Comparison of ENCODE assay signal across 8 cellular contexts in genomic region chr17:68600123-68600880, GRCh38. TPM values are rescaled to one million over a fixed set of nuclear protein-coding genes. Genes with fewer than 3 reads are reported as not detected.
DNase-seq lines count a peak whose midpoint lies in the region; ATAC-seq and TF ChIP-seq lines count a peak whose summit lies in the region.

No MANE protein-coding gene starts in this region.

- TF ChIP-seq CTCF in smooth muscle cell (IDR thresholded peaks at IDR 0.05; ENCODE audit: borderline replicate concordance, insufficient read depth, poor library complexity, severe bottlenecking) = peak; percentile 20

- no peak overlapping the region for H3K27ac ChIP-seq in iPS-20b (ENCODE audit: low read length)
- no peak overlapping the region for H3K27ac ChIP-seq in smooth muscle cell (ENCODE audit: low read depth)

- WGBS in smooth muscle cell (ENCODE audit: low lambda C conversion rate) = under 1% methylated on average over 40 of the region's 79 CpGs

- peaks cover 5% of the 10 kb centered on the region for H3F3A ChIP-seq in smooth muscle cell (ENCODE audit: low read depth)

- DNase-seq in activated gamma-delta T cell (lab: John Stamatoyannopoulos, UW) (peak; percentile 13), activated gamma-delta T cell treated with Interleukin-2 at 50 U/mL for 16 hours (no peak), astrocyte of the hippocampus (ENCODE audit: low read depth, low spot score) (peak; percentile 28), smooth muscle cell (lab: John Stamatoyannopoulos, UW; ENCODE audit: unreplicated experiment) (no peak), HPDE6-E6E7 (ENCODE audit: extremely low spot score) (no peak)

- H3K9ac ChIP-seq in iPS-20b (ENCODE audit: low read depth, low read length) (peak overlapping the region; percentile 84), smooth muscle cell (ENCODE audit: low read depth) (peak overlapping the region; percentile 31)

- H4K20me1 ChIP-seq in smooth muscle cell (ENCODE audit: low read depth) = no peaks in the 10 kb centered on the region

- H3K9me3 ChIP-seq in iPS-20b (ENCODE audit: insufficient read depth, low read depth, low read length) = no peaks in the 10 kb centered on the region
- H3K9me3 ChIP-seq in smooth muscle cell (replicated peaks; ENCODE audit: low read depth) = no peaks in the 10 kb centered on the region

- peaks cover 49% of the 10 kb centered on the region for H3K27me3 ChIP-seq in iPS-20b (ENCODE audit: insufficient read depth, low read length)
- H3K27me3 ChIP-seq in smooth muscle cell (ENCODE audit: low read depth) = peaks cover 30% of the 10 kb centered on the region

- peak overlapping the region; percentile 92 for H2AFZ ChIP-seq in smooth muscle cell (ENCODE audit: low read depth)

- ATAC-seq in GM18907 (IDR thresholded peaks at IDR 0.05; ENCODE audit: unreplicated experiment) (no peak), GM19351 (IDR thresholded peaks at IDR 0.05; ENCODE audit: unreplicated experiment) (no peak)

- peaks cover 20% of the 10 kb centered on the region; the same call in 1 of the 2 replicates for H3K36me3 ChIP-seq in iPS-20b (ENCODE audit: insufficient read depth, low read depth, low read length)
- no peaks in the 10 kb centered on the region for H3K36me3 ChIP-seq in smooth muscle cell (ENCODE audit: low read depth)

- H3K4me1 ChIP-seq in iPS-20b (ENCODE audit: insufficient read depth, low read length) (peaks cover 26% of the 10 kb centered on the region; the same call in 1 of the 2 replicates), smooth muscle cell (ENCODE audit: low read depth) (no peaks in the 10 kb centered on the region)

- H3K79me2 ChIP-seq in smooth muscle cell (ENCODE audit: low read depth) = no peaks in the 10 kb centered on the region

- H3K4me3 ChIP-seq in iPS-20b (ENCODE audit: low read length) (peak overlapping the region; percentile 70), smooth muscle cell (peak overlapping the region; percentile 80)

- peak overlapping the region; percentile 93 for H3K4me2 ChIP-seq in smooth muscle cell

RNA-seq across cellular contexts. Expression of gene FAM20A, which starts 0.9 kb away (rescaled TPM):
- 4.6 and 5.5 TPM in 2 replicates for total RNA-seq in smooth muscle cell
- polyA plus RNA-seq in smooth muscle cell = 10.8 and 12.6 TPM in 2 replicates

Comparison
In these comparisons a context has a peak if more than half of its experiments do, and no peak if none do; other contexts are left out.
1. DNase-seq: peak in activated gamma-delta T cell (single experiment) and astrocyte of the hippocampus (single experiment); none in activated gamma-delta T cell treated with Interleukin-2 at 50 U/mL for 16 hours (single experiment), smooth muscle cell (single experiment) and HPDE6-E6E7 (single experiment).